ENCODE assay signal across 1 cellular context in the genomic region with DNA sequence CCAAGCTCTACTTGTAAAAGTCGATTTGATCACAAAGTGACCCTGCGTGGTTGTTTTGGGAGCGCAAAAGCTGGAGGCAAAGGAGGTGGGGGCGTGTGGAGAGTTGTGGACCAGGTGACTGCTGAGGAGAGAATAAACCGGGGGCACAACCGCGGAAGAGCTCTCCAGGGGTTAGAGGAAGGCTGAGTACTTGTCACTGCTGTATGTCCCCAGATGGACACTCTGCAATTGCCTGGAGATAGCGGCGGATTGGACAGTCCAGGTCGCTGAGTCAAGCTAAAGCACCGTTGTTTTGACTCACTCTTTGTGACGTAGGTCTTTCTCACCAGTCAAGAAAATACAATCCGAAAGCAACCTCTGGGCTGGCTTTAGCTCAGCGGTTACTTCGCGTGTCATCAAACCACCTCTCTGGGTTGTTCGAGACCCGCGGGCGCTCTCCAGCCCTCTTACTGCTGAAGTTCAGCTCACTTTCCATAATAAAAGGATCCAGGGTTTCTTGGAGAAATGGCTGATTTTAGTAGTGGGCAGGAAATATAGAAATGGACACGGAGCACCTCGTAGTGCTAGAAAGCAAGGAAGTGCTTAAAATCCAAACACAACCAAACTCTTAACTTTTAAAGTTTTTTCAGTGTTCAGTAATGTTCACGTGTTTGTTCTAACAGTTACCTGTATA.
TF ChIP-seq lines count a peak whose summit lies in the region.

No MANE protein-coding gene starts in this region.

TF ChIP-seq in K562, 482 proteins besides CTCF, POLR2A, EP300 and RAD21 (continued from another document and continues in another):
- TF ChIP-seq, protein P1, sequence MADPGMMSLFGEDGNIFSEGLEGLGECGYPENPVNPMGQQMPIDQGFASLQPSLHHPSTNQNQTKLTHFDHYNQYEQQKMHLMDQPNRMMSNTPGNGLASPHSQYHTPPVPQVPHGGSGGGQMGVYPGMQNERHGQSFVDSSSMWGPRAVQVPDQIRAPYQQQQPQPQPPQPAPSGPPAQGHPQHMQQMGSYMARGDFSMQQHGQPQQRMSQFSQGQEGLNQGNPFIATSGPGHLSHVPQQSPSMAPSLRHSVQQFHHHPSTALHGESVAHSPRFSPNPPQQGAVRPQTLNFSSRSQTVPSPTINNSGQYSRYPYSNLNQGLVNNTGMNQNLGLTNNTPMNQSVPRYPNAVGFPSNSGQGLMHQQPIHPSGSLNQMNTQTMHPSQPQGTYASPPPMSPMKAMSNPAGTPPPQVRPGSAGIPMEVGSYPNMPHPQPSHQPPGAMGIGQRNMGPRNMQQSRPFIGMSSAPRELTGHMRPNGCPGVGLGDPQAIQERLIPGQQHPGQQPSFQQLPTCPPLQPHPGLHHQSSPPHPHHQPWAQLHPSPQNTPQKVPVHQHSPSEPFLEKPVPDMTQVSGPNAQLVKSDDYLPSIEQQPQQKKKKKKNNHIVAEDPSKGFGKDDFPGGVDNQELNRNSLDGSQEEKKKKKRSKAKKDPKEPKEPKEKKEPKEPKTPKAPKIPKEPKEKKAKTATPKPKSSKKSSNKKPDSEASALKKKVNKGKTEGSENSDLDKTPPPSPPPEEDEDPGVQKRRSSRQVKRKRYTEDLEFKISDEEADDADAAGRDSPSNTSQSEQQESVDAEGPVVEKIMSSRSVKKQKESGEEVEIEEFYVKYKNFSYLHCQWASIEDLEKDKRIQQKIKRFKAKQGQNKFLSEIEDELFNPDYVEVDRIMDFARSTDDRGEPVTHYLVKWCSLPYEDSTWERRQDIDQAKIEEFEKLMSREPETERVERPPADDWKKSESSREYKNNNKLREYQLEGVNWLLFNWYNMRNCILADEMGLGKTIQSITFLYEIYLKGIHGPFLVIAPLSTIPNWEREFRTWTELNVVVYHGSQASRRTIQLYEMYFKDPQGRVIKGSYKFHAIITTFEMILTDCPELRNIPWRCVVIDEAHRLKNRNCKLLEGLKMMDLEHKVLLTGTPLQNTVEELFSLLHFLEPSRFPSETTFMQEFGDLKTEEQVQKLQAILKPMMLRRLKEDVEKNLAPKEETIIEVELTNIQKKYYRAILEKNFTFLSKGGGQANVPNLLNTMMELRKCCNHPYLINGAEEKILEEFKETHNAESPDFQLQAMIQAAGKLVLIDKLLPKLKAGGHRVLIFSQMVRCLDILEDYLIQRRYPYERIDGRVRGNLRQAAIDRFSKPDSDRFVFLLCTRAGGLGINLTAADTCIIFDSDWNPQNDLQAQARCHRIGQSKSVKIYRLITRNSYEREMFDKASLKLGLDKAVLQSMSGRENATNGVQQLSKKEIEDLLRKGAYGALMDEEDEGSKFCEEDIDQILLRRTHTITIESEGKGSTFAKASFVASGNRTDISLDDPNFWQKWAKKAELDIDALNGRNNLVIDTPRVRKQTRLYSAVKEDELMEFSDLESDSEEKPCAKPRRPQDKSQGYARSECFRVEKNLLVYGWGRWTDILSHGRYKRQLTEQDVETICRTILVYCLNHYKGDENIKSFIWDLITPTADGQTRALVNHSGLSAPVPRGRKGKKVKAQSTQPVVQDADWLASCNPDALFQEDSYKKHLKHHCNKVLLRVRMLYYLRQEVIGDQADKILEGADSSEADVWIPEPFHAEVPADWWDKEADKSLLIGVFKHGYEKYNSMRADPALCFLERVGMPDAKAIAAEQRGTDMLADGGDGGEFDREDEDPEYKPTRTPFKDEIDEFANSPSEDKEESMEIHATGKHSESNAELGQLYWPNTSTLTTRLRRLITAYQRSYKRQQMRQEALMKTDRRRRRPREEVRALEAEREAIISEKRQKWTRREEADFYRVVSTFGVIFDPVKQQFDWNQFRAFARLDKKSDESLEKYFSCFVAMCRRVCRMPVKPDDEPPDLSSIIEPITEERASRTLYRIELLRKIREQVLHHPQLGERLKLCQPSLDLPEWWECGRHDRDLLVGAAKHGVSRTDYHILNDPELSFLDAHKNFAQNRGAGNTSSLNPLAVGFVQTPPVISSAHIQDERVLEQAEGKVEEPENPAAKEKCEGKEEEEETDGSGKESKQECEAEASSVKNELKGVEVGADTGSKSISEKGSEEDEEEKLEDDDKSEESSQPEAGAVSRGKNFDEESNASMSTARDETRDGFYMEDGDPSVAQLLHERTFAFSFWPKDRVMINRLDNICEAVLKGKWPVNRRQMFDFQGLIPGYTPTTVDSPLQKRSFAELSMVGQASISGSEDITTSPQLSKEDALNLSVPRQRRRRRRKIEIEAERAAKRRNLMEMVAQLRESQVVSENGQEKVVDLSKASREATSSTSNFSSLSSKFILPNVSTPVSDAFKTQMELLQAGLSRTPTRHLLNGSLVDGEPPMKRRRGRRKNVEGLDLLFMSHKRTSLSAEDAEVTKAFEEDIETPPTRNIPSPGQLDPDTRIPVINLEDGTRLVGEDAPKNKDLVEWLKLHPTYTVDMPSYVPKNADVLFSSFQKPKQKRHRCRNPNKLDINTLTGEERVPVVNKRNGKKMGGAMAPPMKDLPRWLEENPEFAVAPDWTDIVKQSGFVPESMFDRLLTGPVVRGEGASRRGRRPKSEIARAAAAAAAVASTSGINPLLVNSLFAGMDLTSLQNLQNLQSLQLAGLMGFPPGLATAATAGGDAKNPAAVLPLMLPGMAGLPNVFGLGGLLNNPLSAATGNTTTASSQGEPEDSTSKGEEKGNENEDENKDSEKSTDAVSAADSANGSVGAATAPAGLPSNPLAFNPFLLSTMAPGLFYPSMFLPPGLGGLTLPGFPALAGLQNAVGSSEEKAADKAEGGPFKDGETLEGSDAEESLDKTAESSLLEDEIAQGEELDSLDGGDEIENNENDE (IDR thresholded peaks at IDR 0.05; ENCODE audit: low read depth, low read length) = no peak
- TF ChIP-seq SRSF3 (IDR thresholded peaks at IDR 0.05; ENCODE audit: insufficient read depth, low read length) (no peak), ZNF316 (IDR thresholded peaks at IDR 0.05) (peak; percentile 83), HNRNPLL (IDR thresholded peaks at IDR 0.05; ENCODE audit: low read depth, low read length, poor library complexity, severe bottlenecking) (no peak), U2AF2 (optimal IDR thresholded peaks at IDR 0.05; ENCODE audit: low read depth, low read length) (no peak), YBX1 (IDR thresholded peaks at IDR 0.05) (no peak), ZNF324 (CRISPR knock-in tag; IDR thresholded peaks at IDR 0.05) (no peak; the same call in 1 of the 2 replicates), ZFX (CRISPR knock-in tag; IDR thresholded peaks at IDR 0.05) (no peak), ZNF76 (CRISPR knock-in tag; IDR thresholded peaks at IDR 0.05; ENCODE audit: borderline replicate concordance) (no peak), TEAD1 (CRISPR knock-in tag; IDR thresholded peaks at IDR 0.05) (peak in 1 of 2 experiments; percentile 89; a peak in 1 of 4 replicates), ZNF134 (CRISPR knock-in tag; conservative IDR thresholded peaks at IDR 0.05) (0 out of 2 replicates have a peak, but pooled peaks have one; percentile 16), NR4A1 (CRISPR knock-in tag; IDR thresholded peaks at IDR 0.05) (no peak), NR4A1 (tag; IDR thresholded peaks at IDR 0.05) (no peak), NFE2 (IDR thresholded peaks at IDR 0.05; ENCODE audit: low read depth) (peak; percentile 81), L3MBTL2 (IDR thresholded peaks at IDR 0.05) (peak; percentile 59), SAFB (IDR thresholded peaks at IDR 0.05; ENCODE audit: borderline replicate concordance, low read depth, low read length) (no peak), SIN3A (IDR thresholded peaks at IDR 0.05; ENCODE audit: borderline replicate concordance in 2 of 2, control insufficient read depth in 1 of 2, low read depth in 2 of 2, low read length in 2 of 2) (peak; percentile 54 to 57; a peak in 1 of 4 replicates), SRF (CRISPR knock-in tag; IDR thresholded peaks at IDR 0.05) (peak in 1 of 2 experiments; percentile 30; a peak in 1 of 4 replicates), ZFP30 (CRISPR knock-in tag; IDR thresholded peaks at IDR 0.05; ENCODE audit: borderline replicate concordance) (no peak), ZNF140 (CRISPR knock-in tag; IDR thresholded peaks at IDR 0.05) (no peak), ZNF668 (CRISPR knock-in tag; IDR thresholded peaks at IDR 0.05) (no peak), ETV5 (CRISPR knock-in tag; IDR thresholded peaks at IDR 0.05; ENCODE audit: low read depth) (no peak; the same call in 1 of the 2 replicates), ZNF785 (CRISPR knock-in tag; IDR thresholded peaks at IDR 0.05) (no peak), PCBP2 (IDR thresholded peaks at IDR 0.05; ENCODE audit: low read depth, low read length, poor library complexity, severe bottlenecking) (no peak), C11orf30 (IDR thresholded peaks at IDR 0.05; ENCODE audit: low read depth) (peak; percentile 81), DNMT1 (IDR thresholded peaks at IDR 0.05) (no peak), ZNF212 (CRISPR knock-in tag; IDR thresholded peaks at IDR 0.05) (no peak)
- TF ChIP-seq, protein P2, sequence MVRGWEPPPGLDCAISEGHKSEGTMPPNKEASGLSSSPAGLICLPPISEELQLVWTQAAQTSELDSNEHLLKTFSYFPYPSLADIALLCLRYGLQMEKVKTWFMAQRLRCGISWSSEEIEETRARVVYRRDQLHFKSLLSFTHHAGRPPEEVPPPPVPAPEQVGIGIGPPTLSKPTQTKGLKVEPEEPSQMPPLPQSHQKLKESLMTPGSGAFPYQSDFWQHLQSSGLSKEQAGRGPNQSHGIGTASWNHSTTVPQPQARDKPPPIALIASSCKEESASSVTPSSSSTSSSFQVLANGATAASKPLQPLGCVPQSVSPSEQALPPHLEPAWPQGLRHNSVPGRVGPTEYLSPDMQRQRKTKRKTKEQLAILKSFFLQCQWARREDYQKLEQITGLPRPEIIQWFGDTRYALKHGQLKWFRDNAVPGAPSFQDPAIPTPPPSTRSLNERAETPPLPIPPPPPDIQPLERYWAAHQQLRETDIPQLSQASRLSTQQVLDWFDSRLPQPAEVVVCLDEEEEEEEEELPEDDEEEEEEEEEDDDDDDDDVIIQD (CRISPR knock-in tag; IDR thresholded peaks at IDR 0.05) = no peak
- TF ChIP-seq, protein P3, sequence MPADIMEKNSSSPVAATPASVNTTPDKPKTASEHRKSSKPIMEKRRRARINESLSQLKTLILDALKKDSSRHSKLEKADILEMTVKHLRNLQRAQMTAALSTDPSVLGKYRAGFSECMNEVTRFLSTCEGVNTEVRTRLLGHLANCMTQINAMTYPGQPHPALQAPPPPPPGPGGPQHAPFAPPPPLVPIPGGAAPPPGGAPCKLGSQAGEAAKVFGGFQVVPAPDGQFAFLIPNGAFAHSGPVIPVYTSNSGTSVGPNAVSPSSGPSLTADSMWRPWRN (IDR thresholded peaks at IDR 0.05; ENCODE audit: low read depth) = no peak
- TF ChIP-seq, protein P4, sequence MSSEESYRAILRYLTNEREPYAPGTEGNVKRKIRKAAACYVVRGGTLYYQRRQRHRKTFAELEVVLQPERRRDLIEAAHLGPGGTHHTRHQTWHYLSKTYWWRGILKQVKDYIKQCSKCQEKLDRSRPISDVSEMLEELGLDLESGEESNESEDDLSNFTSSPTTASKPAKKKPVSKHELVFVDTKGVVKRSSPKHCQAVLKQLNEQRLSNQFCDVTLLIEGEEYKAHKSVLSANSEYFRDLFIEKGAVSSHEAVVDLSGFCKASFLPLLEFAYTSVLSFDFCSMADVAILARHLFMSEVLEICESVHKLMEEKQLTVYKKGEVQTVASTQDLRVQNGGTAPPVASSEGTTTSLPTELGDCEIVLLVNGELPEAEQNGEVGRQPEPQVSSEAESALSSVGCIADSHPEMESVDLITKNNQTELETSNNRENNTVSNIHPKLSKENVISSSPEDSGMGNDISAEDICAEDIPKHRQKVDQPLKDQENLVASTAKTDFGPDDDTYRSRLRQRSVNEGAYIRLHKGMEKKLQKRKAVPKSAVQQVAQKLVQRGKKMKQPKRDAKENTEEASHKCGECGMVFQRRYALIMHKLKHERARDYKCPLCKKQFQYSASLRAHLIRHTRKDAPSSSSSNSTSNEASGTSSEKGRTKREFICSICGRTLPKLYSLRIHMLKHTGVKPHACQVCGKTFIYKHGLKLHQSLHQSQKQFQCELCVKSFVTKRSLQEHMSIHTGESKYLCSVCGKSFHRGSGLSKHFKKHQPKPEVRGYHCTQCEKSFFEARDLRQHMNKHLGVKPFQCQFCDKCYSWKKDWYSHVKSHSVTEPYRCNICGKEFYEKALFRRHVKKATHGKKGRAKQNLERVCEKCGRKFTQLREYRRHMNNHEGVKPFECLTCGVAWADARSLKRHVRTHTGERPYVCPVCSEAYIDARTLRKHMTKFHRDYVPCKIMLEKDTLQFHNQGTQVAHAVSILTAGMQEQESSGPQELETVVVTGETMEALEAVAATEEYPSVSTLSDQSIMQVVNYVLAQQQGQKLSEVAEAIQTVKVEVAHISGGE (CRISPR knock-in tag; IDR thresholded peaks at IDR 0.05) = peak in 1 of 3 experiments; percentile 52; a peak in 2 of 6 replicates
- TF ChIP-seq, protein P5, sequence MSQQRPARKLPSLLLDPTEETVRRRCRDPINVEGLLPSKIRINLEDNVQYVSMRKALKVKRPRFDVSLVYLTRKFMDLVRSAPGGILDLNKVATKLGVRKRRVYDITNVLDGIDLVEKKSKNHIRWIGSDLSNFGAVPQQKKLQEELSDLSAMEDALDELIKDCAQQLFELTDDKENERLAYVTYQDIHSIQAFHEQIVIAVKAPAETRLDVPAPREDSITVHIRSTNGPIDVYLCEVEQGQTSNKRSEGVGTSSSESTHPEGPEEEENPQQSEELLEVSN (IDR thresholded peaks at IDR 0.05; ENCODE audit: borderline replicate concordance in 1 of 2, extremely low read depth in 1 of 2, insufficient read depth in 1 of 2, insufficient read length in 1 of 2, low read depth in 1 of 2, low read length in 1 of 2, poor library complexity in 1 of 2, severe bottlenecking in 1 of 2) = peak in 1 of 2 experiments; percentile 6
- TF ChIP-seq, protein P6, sequence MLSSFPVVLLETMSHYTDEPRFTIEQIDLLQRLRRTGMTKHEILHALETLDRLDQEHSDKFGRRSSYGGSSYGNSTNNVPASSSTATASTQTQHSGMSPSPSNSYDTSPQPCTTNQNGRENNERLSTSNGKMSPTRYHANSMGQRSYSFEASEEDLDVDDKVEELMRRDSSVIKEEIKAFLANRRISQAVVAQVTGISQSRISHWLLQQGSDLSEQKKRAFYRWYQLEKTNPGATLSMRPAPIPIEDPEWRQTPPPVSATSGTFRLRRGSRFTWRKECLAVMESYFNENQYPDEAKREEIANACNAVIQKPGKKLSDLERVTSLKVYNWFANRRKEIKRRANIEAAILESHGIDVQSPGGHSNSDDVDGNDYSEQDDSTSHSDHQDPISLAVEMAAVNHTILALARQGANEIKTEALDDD (IDR thresholded peaks at IDR 0.05) = peak; percentile 55
- TF ChIP-seq, protein P7, sequence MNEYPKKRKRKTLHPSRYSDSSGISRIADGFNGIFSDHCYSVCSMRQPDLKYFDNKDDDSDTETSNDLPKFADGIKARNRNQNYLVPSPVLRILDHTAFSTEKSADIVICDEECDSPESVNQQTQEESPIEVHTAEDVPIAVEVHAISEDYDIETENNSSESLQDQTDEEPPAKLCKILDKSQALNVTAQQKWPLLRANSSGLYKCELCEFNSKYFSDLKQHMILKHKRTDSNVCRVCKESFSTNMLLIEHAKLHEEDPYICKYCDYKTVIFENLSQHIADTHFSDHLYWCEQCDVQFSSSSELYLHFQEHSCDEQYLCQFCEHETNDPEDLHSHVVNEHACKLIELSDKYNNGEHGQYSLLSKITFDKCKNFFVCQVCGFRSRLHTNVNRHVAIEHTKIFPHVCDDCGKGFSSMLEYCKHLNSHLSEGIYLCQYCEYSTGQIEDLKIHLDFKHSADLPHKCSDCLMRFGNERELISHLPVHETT (CRISPR knock-in tag; conservative IDR thresholded peaks at IDR 0.05 in 1 of 2, IDR thresholded peaks at IDR 0.05 in 1 of 2) = no peak
